ENCODE assay signal across 16 cellular contexts in genomic region chr2:37667704-37668103, GRCh38. TPM values are rescaled to one million over a fixed set of nuclear protein-coding genes. Genes with fewer than 3 reads are reported as not detected.
DNase-seq lines count a peak whose midpoint lies in the region; ATAC-seq and TF ChIP-seq lines count a peak whose summit lies in the region.
"Had no signal": no experiment of that assay in that cellular context is flagged by ENCODE, and none has a peak within 500 bp of the region (broad histone marks: within the 10 kb centered on the region; RNA-seq: fewer than 3 reads in every experiment).

No MANE protein-coding gene starts in this region.

- H3K79me2 ChIP-seq in PC-9 (ENCODE audit: low read depth) (peaks cover 87% of the 10 kb centered on the region), fibroblast of lung (ENCODE audit: control insufficient read depth, insufficient read depth, low read length) (peaks cover 87% of the 10 kb centered on the region)

- POLR2A ChIA-PET in CD8-positive, alpha-beta T cell (lab: Charles Lee) = no interaction called here
- POLR2A ChIA-PET in PC-9 (lab: Charles Lee; ENCODE audit: unreplicated experiment) = no interaction called here

- no TSS peak for BruUV-seq in PC-9 (replicated peaks; lab: Mats Ljungman, UMichigan)

- no peaks in the 10 kb centered on the region for H3K27me3 Mint-ChIP-seq in CD8-positive, alpha-beta T cell (ENCODE audit: low read depth)
- H3K27me3 Mint-ChIP-seq in osteocyte (ENCODE audit: unreplicated experiment) = no peaks in the 10 kb centered on the region
- H3K27me3 Mint-ChIP-seq: progenitor cell of endocrine pancreas had no signal

- no peak for DNase-seq in CD8-positive, alpha-beta T cell
- no peak for DNase-seq in PC-9
- no peak for DNase-seq in fibroblast of lung (ENCODE audit: low read depth in 2 of 2)
- no peak for DNase-seq in NCI-H524 (lab: John Stamatoyannopoulos, UW)
- no peak for DNase-seq in osteocyte (ENCODE audit: extremely low spot score, unreplicated experiment)
- no peak for DNase-seq in cerebellar cortex (ENCODE audit: low spot score)
- no peak for DNase-seq in dedifferentiated amniotic fluid mesenchymal stem cell (ENCODE audit: extremely low spot score)
- DNase-seq: activated naive CD4-positive, alpha-beta T cell treated with Interleukin-2 at 50 U/mL for 16 hours; dermis blood vessel endothelial cell; DMS 273 treated with DMSO at 0.1 percent for 48 hours; NCI-H2081; stimulated activated CD4-positive, alpha-beta T cell treated with anti-CD3 and anti-CD28 coated beads, Interleukin-2, amount 100 ng/mL, for 48 hours; stimulated activated naive CD8-positive, alpha-beta T cell treated with anti-CD3 and anti-CD28 coated beads, Interleukin-15, Interleukin-2, amounts not matched to agents 100 U/mL and 50 U/mL, for 24 hours had no signal

- ATAC-seq in CD8-positive, alpha-beta T cell = no peak
- ATAC-seq: stimulated activated naive CD8-positive, alpha-beta T cell treated with anti-CD3 and anti-CD28 coated beads, Interleukin-15, Interleukin-2, amounts not matched to agents 100 U/mL and 50 U/mL, for 24 hours had no signal

- H3K36me3 Mint-ChIP-seq in CD8-positive, alpha-beta T cell = peaks cover 31% of the 10 kb centered on the region
- H3K36me3 Mint-ChIP-seq in osteocyte (ENCODE audit: unreplicated experiment) = peaks cover 2% of the 10 kb centered on the region

- H3K36me3 ChIP-seq in CD8-positive, alpha-beta T cell (ENCODE audit: insufficient read depth, low read length) = no peaks in the 10 kb centered on the region
- H3K36me3 ChIP-seq in PC-9 (ENCODE audit: low read depth) = peaks cover 21% of the 10 kb centered on the region
- H3K36me3 ChIP-seq in fibroblast of lung (ENCODE audit: control insufficient read depth, insufficient read depth, low read length) = peaks cover 6% of the 10 kb centered on the region
- peaks cover 79% of the 10 kb centered on the region for H3K36me3 ChIP-seq in skeletal muscle satellite cell (ENCODE audit: insufficient read depth, low read length)

- intact Hi-C loops in CD8-positive, alpha-beta T cell (cut with DNase I, micrococcal nuclease) = loop anchor here in 1 of 2 experiments (2.0 kb wide), 1 partner anchor 67 kb away; no protein-coding TSS in a partner anchor
- intact Hi-C loops in PC-9 (cut with micrococcal nuclease; ENCODE audit: unreplicated experiment) = no loop called here

- H3K9ac ChIP-seq in fibroblast of lung (ENCODE audit: insufficient read depth, low read length) (no peak overlapping the region), skeletal muscle satellite cell (ENCODE audit: low read depth, low read length) (peak overlapping the region; percentile 96)

- no peak for TF ChIP-seq CTCF in CD8-positive, alpha-beta T cell (IDR thresholded peaks at IDR 0.05)
- no peak for TF ChIP-seq CTCF in PC-9 (conservative IDR thresholded peaks at IDR 0.05)
- no peak for TF ChIP-seq CTCF in fibroblast of lung (conservative IDR thresholded peaks at IDR 0.05 in 1 of 2, IDR thresholded peaks at IDR 0.05 in 1 of 2; ENCODE audit: low read depth in 1 of 2, low read length in 2 of 2)
- no peak for TF ChIP-seq CTCF in osteocyte (IDR thresholded peaks at IDR 0.05)

- H3K4me2 ChIP-seq in PC-9 (peak overlapping the region; percentile 98), fibroblast of lung (ENCODE audit: extremely low read depth, insufficient read depth, low read length) (peak overlapping the region; percentile 42), skeletal muscle satellite cell (ENCODE audit: low read length) (peak overlapping the region; percentile 81)

- H3K27me3 ChIP-seq in CD8-positive, alpha-beta T cell (ENCODE audit: insufficient read depth, low read length) = no peaks in the 10 kb centered on the region
- H3K27me3 ChIP-seq in PC-9 (ENCODE audit: insufficient read depth, low read depth) (no peaks in the 10 kb centered on the region), fibroblast of lung (ENCODE audit: control insufficient read depth, insufficient read depth, low read length) (no peaks in the 10 kb centered on the region), skeletal muscle satellite cell (ENCODE audit: control insufficient read depth, insufficient read depth, low read length) (no peaks in the 10 kb centered on the region)

- H4K20me1 ChIP-seq in PC-9 (ENCODE audit: insufficient read depth) = peaks cover 29% of the 10 kb centered on the region
- H4K20me1 ChIP-seq in fibroblast of lung (ENCODE audit: control insufficient read depth, extremely low read depth, insufficient read depth, low read length) = no peaks in the 10 kb centered on the region

- no peak overlapping the region for H3K27ac ChIP-seq in CD8-positive, alpha-beta T cell (ENCODE audit: low read depth, low read length)
- no peak overlapping the region for H3K27ac ChIP-seq in PC-9
- H3K27ac ChIP-seq in fibroblast of lung (ENCODE audit: insufficient read depth, low read length) = no peak overlapping the region

- H3K4me3 ChIP-seq in CD8-positive, alpha-beta T cell (ENCODE audit: low read depth, low read length) = no peak overlapping the region
- H3K4me3 ChIP-seq in PC-9 = no peak overlapping the region
- H3K4me3 ChIP-seq in fibroblast of lung (replicated peaks in 1 of 4; ENCODE audit: control extremely low read depth in 1 of 4, insufficient read depth in 1 of 4, low read depth in 3 of 4, low read length in 4 of 4) = peak overlapping the region in 2 of 4 experiments; percentile 94 to 97
- H3K4me3 ChIP-seq in skeletal muscle satellite cell (ENCODE audit: low read length) = peak overlapping the region; percentile 98
- H3K4me3 ChIP-seq: HAP-1 had no signal

- H3K4me3 Mint-ChIP-seq in CD8-positive, alpha-beta T cell = peak overlapping the region; percentile 22
- no peak overlapping the region for H3K4me3 Mint-ChIP-seq in osteocyte (ENCODE audit: unreplicated experiment)

- H3K9me3 Mint-ChIP-seq in CD8-positive, alpha-beta T cell = no peaks in the 10 kb centered on the region
- H3K9me3 Mint-ChIP-seq in osteocyte (ENCODE audit: unreplicated experiment) = no peaks in the 10 kb centered on the region

- CTCF ChIA-PET in CD8-positive, alpha-beta T cell (lab: Charles Lee) = no interaction called here
- CTCF ChIA-PET in PC-9 (lab: Charles Lee) = no interaction called here

- peak overlapping the region; percentile 74 for H3K27ac Mint-ChIP-seq in CD8-positive, alpha-beta T cell
- no peak overlapping the region for H3K27ac Mint-ChIP-seq in osteocyte (ENCODE audit: unreplicated experiment)
- H3K27ac Mint-ChIP-seq: progenitor cell of endocrine pancreas had no signal

- H2AFZ ChIP-seq in PC-9 = no peak overlapping the region
- H2AFZ ChIP-seq in fibroblast of lung (ENCODE audit: low read length) = no peak overlapping the region

- H3F3A ChIP-seq in PC-9 (ENCODE audit: insufficient read depth, low read depth) = peaks cover 14% of the 10 kb centered on the region

- no peaks in the 10 kb centered on the region for H3K9me2 ChIP-seq in PC-9 (ENCODE audit: insufficient read depth)

- no peaks in the 10 kb centered on the region for H3K9me3 ChIP-seq in CD8-positive, alpha-beta T cell (ENCODE audit: low read length)
- H3K9me3 ChIP-seq in PC-9 (ENCODE audit: insufficient read depth, low read depth) = no peaks in the 10 kb centered on the region
- H3K9me3 ChIP-seq in fibroblast of lung (ENCODE audit: control insufficient read depth, insufficient read depth, low read depth, low read length) = no peaks in the 10 kb centered on the region
- H3K9me3 ChIP-seq in skeletal muscle satellite cell (replicated peaks; ENCODE audit: low read length) = no peaks in the 10 kb centered on the region
- H3K9me3 ChIP-seq: HAP-1 had no signal

- H3K4me1 ChIP-seq in CD8-positive, alpha-beta T cell (ENCODE audit: insufficient read depth, low read length) = peaks cover 51% of the 10 kb centered on the region
- peaks cover 56% of the 10 kb centered on the region for H3K4me1 ChIP-seq in PC-9 (replicated peaks; ENCODE audit: insufficient read depth)
- peaks cover 5% of the 10 kb centered on the region for H3K4me1 ChIP-seq in fibroblast of lung (ENCODE audit: control insufficient read depth, extremely low read depth, insufficient read depth, low read length)
- H3K4me1 ChIP-seq in skeletal muscle satellite cell (ENCODE audit: control insufficient read depth, insufficient read depth, low read length) = peaks cover 47% of the 10 kb centered on the region

- H3K4me1 Mint-ChIP-seq in CD8-positive, alpha-beta T cell (ENCODE audit: low read depth) = peaks cover 76% of the 10 kb centered on the region
- peaks cover 54% of the 10 kb centered on the region for H3K4me1 Mint-ChIP-seq in osteocyte (ENCODE audit: unreplicated experiment)

RNA-seq across cellular contexts. Expression of gene CDC42EP3, which starts 3.7 kb away (rescaled TPM):
- 10 to 100 TPM; 27.4 to 28.1 TPM for total RNA-seq in CD8-positive, alpha-beta T cell
- 41.6 and 54.1 TPM in 2 replicates for total RNA-seq in PC-9 (2021)
- total RNA-seq in fibroblast of lung = 5.6 and 19.2 TPM in 2 replicates
- polyA plus RNA-seq in fibroblast of lung = 103 and 328 TPM in 2 replicates
- 43.4 and 145 TPM in 2 replicates for polyA plus RNA-seq in fibroblast of lung (2012)
- polyA minus RNA-seq in fibroblast of lung (ENCODE audit: low replicate concordance) = 170 and 335 TPM in 2 replicates
- 4.6 and 14.9 TPM in 2 replicates for total RNA-seq in skeletal muscle satellite cell (2012; rRNA removed)
- 40.9 and 46.2 TPM in 2 replicates for total RNA-seq in osteocyte

Comparison
In these comparisons a context has a peak if more than half of its experiments do, and no peak if none do; other contexts are left out.
1. H3K4me2 ChIP-seq: peak in every context shown above with its lines; median percentile 98 in PC-9; 81 in skeletal muscle satellite cell; 42 in fibroblast of lung.